8 cellular contexts compared by ENCODE assay signal in the genomic region with DNA sequence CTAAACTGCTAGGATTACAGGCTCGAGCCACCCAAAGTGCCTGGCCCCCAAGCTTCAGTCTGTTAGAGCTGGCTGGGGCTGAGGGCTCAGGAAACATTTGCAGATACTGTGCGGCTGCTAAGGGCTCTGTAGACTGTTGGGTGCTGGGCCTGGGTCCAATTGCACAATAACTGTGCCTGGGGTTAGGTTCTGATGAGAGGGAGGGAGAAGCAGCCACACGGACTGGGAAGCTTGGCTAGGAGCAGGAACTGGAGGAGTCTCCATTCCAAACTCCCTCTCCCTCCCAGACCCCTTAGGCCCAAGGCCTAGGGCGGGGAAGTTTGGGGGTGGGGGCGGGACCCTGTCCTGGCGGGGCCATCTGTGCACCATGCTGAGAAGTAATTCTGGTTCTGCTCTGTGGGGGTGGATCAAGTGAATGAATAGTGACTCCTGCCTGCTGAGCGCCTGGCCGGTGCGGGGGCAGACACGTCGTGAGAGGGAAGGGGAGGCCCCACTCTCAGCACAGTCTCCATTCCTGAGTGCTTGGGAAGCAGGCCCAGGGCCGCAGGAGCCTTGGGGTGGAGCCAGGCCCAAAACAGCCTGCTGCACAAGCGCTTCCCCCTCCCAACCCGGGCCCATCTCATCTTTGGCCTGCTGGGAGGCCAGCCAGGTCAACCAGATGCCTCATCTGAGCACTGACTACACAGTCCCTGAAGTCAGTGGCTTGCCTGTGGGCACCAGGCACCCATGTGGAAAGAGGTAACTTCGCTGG. TPM values are rescaled to one million over a fixed set of nuclear protein-coding genes. Genes with fewer than 3 reads are reported as not detected.
A peak's percentile ranks its signal among the peaks of the same experiment; 100 is the strongest.
DNase-seq lines count a peak whose midpoint lies in the region; ATAC-seq and TF ChIP-seq lines count a peak whose summit lies in the region.

No MANE protein-coding gene starts in this region.

- ATAC-seq in left colon: no peak
- ATAC-seq in HG03139 (IDR thresholded peaks at IDR 0.05; ENCODE audit: unreplicated experiment): no peak

- peak; percentile 94 for DNase-seq in AG20443 (ENCODE audit: low spot score)
- peak; percentile 55 for DNase-seq in M059J (ENCODE audit: low read depth)
- peak; percentile 78 to 97 for DNase-seq in cardiac fibroblast (ENCODE audit: low read depth in 2 of 2)
- DNase-seq in left colon: peak; percentile 63 to 76
- DNase-seq in superior temporal gyrus (ENCODE audit: extremely low spot score): peak; percentile 12
- no peak for DNase-seq in NCI-H774 (lab: John Stamatoyannopoulos, UW)
- no peak for DNase-seq in NCI-H345 treated with DMSO at 0.1 percent for 48 hours (lab: John Stamatoyannopoulos, UW; ENCODE audit: unreplicated experiment)

- no peak for TF ChIP-seq CTCF in cardiac fibroblast (IDR thresholded peaks at IDR 0.05; ENCODE audit: low read depth, low read length)

- peak overlapping the region; percentile 56 to 65 for H3K4me3 ChIP-seq in cardiac fibroblast (replicated peaks in 1 of 2; ENCODE audit: low read depth in 2 of 2, low read length in 2 of 2)

- intact Hi-C loops in left colon (cut with DNase I, micrococcal nuclease): no loop called here

RNA-seq across cellular contexts. Expression of gene ASS1, which starts 1.5 kb away (rescaled TPM):
- 0.74 and 4.0 TPM in 2 replicates for total RNA-seq in M059J (2014; rRNA removed; shearing (Covaris generic))
- 100 to 1,000 TPM; 264 to 515 TPM for total RNA-seq in left colon

Comparison
In these comparisons a context has a peak if more than half of its experiments do, and no peak if none do; other contexts are left out.
1. DNase-seq: peak in AG20443 (single experiment), M059J (single experiment), cardiac fibroblast (2 of 2), left colon (2 of 2) and superior temporal gyrus (single experiment); none in NCI-H774 (single experiment) and NCI-H345 treated with DMSO at 0.1 percent for 48 hours (single experiment).
2. RNA of gene ASS1, which starts 1.5 kb away (total RNA-seq): 264 to 515 TPM in left colon; 0.74 to 4.0 TPM in M059J; every median in the first group is over 10 times any median in the second.